ENCODE assay signal across 26 cellular contexts in genomic region chr10:105237685-105238084, GRCh38.
"Had no signal": no experiment of that assay in that cellular context is flagged by ENCODE, and none has a peak within 500 bp of the region (broad histone marks: within the 10 kb centered on the region; RNA-seq: fewer than 3 reads in every experiment).

No MANE protein-coding gene starts in this region.

- ATAC-seq: stimulated activated effector memory CD8-positive, alpha-beta T cell treated with anti-CD3 and anti-CD28 coated beads, Interleukin-12 subunit alpha, Interleukin-12 subunit beta, amount 100 ng/mL, for 72 hours; stimulated activated memory B cell treated with anti-CD40 and anti-IgM and Interleukin-4, amounts not matched to agents 10 μg/mL and 1 μg/mL and 100 μg/mL, for 72 hours; stimulated activated naive B cell treated with anti-CD40 and anti-IgM and Interleukin-4, amounts not matched to agents 10 μg/mL and 1 μg/mL and 100 μg/mL, for 72 hours; stimulated activated naive CD8-positive, alpha-beta T cell treated with anti-CD3 and anti-CD28 coated beads, Interleukin-15, amount 100 ng/mL, for 72 hours; stimulated activated naive CD8-positive, alpha-beta T cell treated with anti-CD3 and anti-CD28 coated beads, Interleukin-15, Interleukin-2, amounts not matched to agents 100 U/mL and 50 U/mL, for 24 hours; upper lobe of right lung had no signal

- H3K36me3 ChIP-seq: stomach, suprapubic skin, thoracic aorta, thyroid gland, tibial artery, tibial nerve, transverse colon, upper lobe of left lung, upper lobe of right lung, uterus, vagina had no signal

- H3K27ac ChIP-seq: stomach, suprapubic skin, testis, thoracic aorta, thyroid gland, tibial artery, tibial nerve, transverse colon, upper lobe of left lung, upper lobe of right lung, uterus, vagina had no signal

- H3K9me3 ChIP-seq: suprapubic skin, testis, thoracic aorta, thyroid gland, transverse colon, upper lobe of left lung, upper lobe of right lung, uterus, vagina had no signal

- H3K27me3 ChIP-seq: stomach, suprapubic skin, testis, thyroid gland, tibial artery, tibial nerve, transverse colon, upper lobe of left lung, upper lobe of right lung, uterus, vagina had no signal

- FAIRE-seq: urothelium cell line had no signal

- H3K4me1 ChIP-seq: stomach, suprapubic skin, testis, thyroid gland, tibial artery, tibial nerve, transverse colon, upper lobe of left lung, upper lobe of right lung, uterus, vagina had no signal

- DNase-seq: stimulated activated CD4-positive, alpha-beta T cell treated with anti-CD3 and anti-CD28 coated beads, Interleukin-2, amount 100 ng/mL, for 48 hours; stimulated activated CD4-positive, alpha-beta T cell treated with anti-CD3 and anti-CD28 coated beads, Interleukin-4, amount 100 ng/mL, for 1 hour; stimulated activated CD4-positive, alpha-beta T cell treated with anti-CD3 and anti-CD28 coated beads, Interleukin-4, amount 100 ng/mL, for 24 hours; stimulated activated CD4-positive, alpha-beta T cell treated with anti-CD3 and anti-CD28 coated beads, Interleukin-4, amount 100 ng/mL, for 4 hours; stimulated activated CD8-positive, alpha-beta memory T cell treated with anti-CD3 and anti-CD28 coated beads, Interleukin-4, amount 100 ng/mL, for 48 hours; stimulated activated naive B cell treated with anti-CD40 and anti-IgM and Interleukin-4, amounts not matched to agents 10 μg/mL and 1 μg/mL and 100 μg/mL, for 72 hours; stimulated activated naive CD4-positive, alpha-beta T cell; stimulated activated naive CD4-positive, alpha-beta T cell treated with Interleukin-2 at 50 U/mL for 16 hours; stimulated activated naive CD8-positive, alpha-beta T cell treated with anti-CD3 and anti-CD28 coated beads, Interleukin-15, amount 100 ng/mL, for 72 hours; stimulated activated naive CD8-positive, alpha-beta T cell treated with anti-CD3 and anti-CD28 coated beads, Interleukin-15, Interleukin-2, amounts not matched to agents 100 U/mL and 50 U/mL, for 24 hours; stomach; substantia nigra; testis; thyroid gland; tibial artery; transverse colon; upper lobe of left lung; upper lobe of right lung; uterus had no signal

- H3K4me3 ChIP-seq: stomach, suprapubic skin, testis, thoracic aorta, thyroid gland, tibial artery, tibial nerve, transverse colon, upper lobe of left lung, upper lobe of right lung, uterus, vagina had no signal
